1 cellular context compared by ENCODE assay signal in the genomic region with DNA sequence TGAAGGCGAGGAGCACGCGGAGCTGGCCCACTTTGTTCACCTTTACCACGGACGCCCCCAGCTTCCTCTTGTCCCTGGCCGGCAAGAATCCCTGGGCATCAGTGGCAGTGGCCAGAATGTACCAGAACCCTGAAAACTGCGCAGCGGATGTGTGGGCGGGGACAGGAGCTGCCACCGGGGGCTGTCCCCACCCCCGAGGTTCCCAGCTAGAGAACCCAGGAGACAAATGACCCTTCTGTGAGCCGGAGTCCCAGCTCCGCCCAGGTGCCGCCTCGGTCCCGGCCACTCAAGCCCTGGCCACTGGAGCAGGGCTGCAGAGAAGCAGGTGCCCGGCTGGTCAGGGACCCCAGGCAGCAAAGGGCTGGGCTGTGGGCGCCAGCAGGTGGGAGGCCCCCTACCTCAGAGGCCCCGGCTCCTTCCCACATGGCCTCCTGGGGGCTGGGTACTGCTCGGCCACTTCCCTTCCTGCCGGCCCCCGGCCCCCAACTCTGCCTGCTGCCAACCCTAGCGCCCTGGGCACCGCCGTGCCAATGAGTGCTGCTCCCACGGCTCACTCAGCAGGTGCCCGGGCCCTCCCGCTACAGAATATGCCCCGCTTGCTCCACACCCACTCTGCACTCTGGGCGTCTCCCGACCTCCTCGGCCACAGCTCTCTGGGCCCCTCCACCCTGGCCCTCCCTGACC.
TF ChIP-seq lines count a peak whose summit lies in the region.

No MANE protein-coding gene starts in this region.

TF ChIP-seq in H1, 55 proteins besides CTCF, POLR2A, EP300 and RAD21:
- no peak for TF ChIP-seq BRCA1 (IDR thresholded peaks at IDR 0.05; ENCODE audit: low read depth, low read length)
- TF ChIP-seq POLR2AphosphoS5 (IDR thresholded peaks at IDR 0.05; ENCODE audit: low read depth, low read length), result no peak
